In the genomic region with DNA sequence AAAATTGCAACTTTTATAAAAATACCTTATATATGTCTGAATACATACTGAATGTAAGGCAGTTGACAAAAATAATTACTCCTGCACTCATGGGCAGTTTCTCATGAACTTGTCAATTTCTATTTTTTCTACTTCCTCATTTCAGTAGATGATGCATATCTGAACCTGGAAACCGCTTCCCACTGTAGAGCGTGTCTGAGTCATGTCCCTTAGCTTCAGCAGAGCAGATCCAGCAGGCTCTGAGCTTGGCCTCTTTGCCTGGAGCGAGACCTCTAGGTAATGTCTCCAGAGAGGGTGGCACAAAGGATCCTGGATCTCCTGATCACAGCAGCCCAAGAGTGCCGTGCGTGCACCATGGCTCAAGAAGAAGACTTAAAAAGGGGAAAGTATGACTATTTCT, we compare ENCODE assay signal across 10 cellular contexts. TPM values are rescaled to one million over a fixed set of nuclear protein-coding genes. Genes with fewer than 3 reads are reported as not detected.
DNase-seq lines count a peak whose midpoint lies in the region; ATAC-seq and TF ChIP-seq lines count a peak whose summit lies in the region.
"Not testable (repeated sequence)": the region's sequence is repeated elsewhere in the genome, so short reads cannot be mapped to it uniquely, and the experiment has no call there.
"Had no signal": no experiment of that assay in that cellular context is flagged by ENCODE, and none has a peak within 500 bp of the region (broad histone marks: within the 10 kb centered on the region; RNA-seq: fewer than 3 reads in every experiment).

No MANE protein-coding gene starts in this region.

- peak overlapping the region; percentile 31 for H3K27ac ChIP-seq in OCI-LY7 (ENCODE audit: low read depth, low read length, poor library complexity, severe bottlenecking)
- H3K27ac ChIP-seq in right lobe of liver: not testable (repeated sequence)

- H3K4me1 ChIP-seq in OCI-LY7 (ENCODE audit: insufficient read depth, low read length, poor library complexity, severe bottlenecking): peaks cover 21% of the 10 kb centered on the region
- H3K4me1 ChIP-seq in right lobe of liver: not testable (repeated sequence)

- H3K4me2 ChIP-seq in OCI-LY7 (ENCODE audit: low read length): peak overlapping the region; percentile 60

- DNase-seq in CD1c-positive myeloid dendritic cell (ENCODE audit: extremely low spot score) (peak; percentile 39), OCI-LY7 (ENCODE audit: low spot score) (peak; percentile 35)
- DNase-seq in activated T-cell treated with anti-CD3 and anti-CD28 coated beads, Interleukin-2, amount 50 U/mL, for 4 hours; right lobe of liver: not testable (repeated sequence)

- not testable (repeated sequence) for H3K36me3 ChIP-seq in OCI-LY7 (ENCODE audit: insufficient read depth, low read length); right lobe of liver

- not testable (repeated sequence) for H3K27me3 Mint-ChIP-seq in activated T-cell treated with anti-CD3 and anti-CD28 coated beads, Interleukin-2, amount 50 U/mL, for 4 hours (ENCODE audit: low read depth)

- ATAC-seq in GM18861 (IDR thresholded peaks at IDR 0.05; ENCODE audit: unreplicated experiment) (peak; percentile 98), GM21423 (IDR thresholded peaks at IDR 0.05; ENCODE audit: unreplicated experiment) (peak; percentile 99), HG02938 (IDR thresholded peaks at IDR 0.05; ENCODE audit: unreplicated experiment) (peak; percentile 99), HG03469 (IDR thresholded peaks at IDR 0.05; ENCODE audit: unreplicated experiment) (peak; percentile 99), right lobe of liver (peak; percentile 27 to 67 (median 52))
- ATAC-seq in activated T-cell treated with anti-CD3 and anti-CD28 coated beads, Interleukin-2, amount 50 U/mL, for 4 hours: peak; percentile 32 to 40

- H2AFZ ChIP-seq in OCI-LY7 (ENCODE audit: low read length): peak overlapping the region; percentile 67; the same call in 1 of the 2 replicates

- TF ChIP-seq CTCF in OCI-LY7 (conservative IDR thresholded peaks at IDR 0.05; ENCODE audit: low read length); right lobe of liver (IDR thresholded peaks at IDR 0.05): not testable (repeated sequence)

- not testable (repeated sequence) for H3K79me2 ChIP-seq in OCI-LY7 (ENCODE audit: insufficient read depth, low read depth, low read length)

- peak overlapping the region; percentile 10 for H3K4me3 ChIP-seq in OCI-LY7 (ENCODE audit: low read depth, low read length, poor library complexity, severe bottlenecking)
- not testable (repeated sequence) for H3K4me3 ChIP-seq in right lobe of liver

- POLR2A ChIA-PET in OCI-LY7 (lab: Charles Lee): not testable (repeated sequence)

- not testable (repeated sequence) for H3K4me1 Mint-ChIP-seq in activated T-cell treated with anti-CD3 and anti-CD28 coated beads, Interleukin-2, amount 50 U/mL, for 4 hours (ENCODE audit: low read depth)

- not testable (repeated sequence) for H4K20me1 ChIP-seq in OCI-LY7 (ENCODE audit: insufficient read depth, low read length)

- not testable (repeated sequence) for BruUV-seq in OCI-LY7 (replicated peaks; lab: Mats Ljungman, UMichigan)

- H3K9me2 ChIP-seq in OCI-LY7 (ENCODE audit: insufficient read depth, low read length): not testable (repeated sequence)

- CTCF ChIA-PET in OCI-LY7 (lab: Charles Lee; ENCODE audit: unreplicated experiment): not testable (repeated sequence)

- H3K36me3 Mint-ChIP-seq in activated T-cell treated with anti-CD3 and anti-CD28 coated beads, Interleukin-2, amount 50 U/mL, for 4 hours (ENCODE audit: insufficient read depth): not testable (repeated sequence)

- WGBS in right lobe of liver (ENCODE audit: insufficient coverage, low coverage, low lambda C conversion rate, missing lambda C conversion rate): 74% methylated on average over 5 of the region's 5 CpGs

- H3K9me3 ChIP-seq in OCI-LY7 (ENCODE audit: low read length); right lobe of liver: not testable (repeated sequence)

- H3K27me3 ChIP-seq in right lobe of liver: not testable (repeated sequence)

- TF ChIP-seq POLR2A in right lobe of liver (IDR thresholded peaks at IDR 0.05): not testable (repeated sequence)

- not testable (repeated sequence) for H3K4me3 Mint-ChIP-seq in activated T-cell treated with anti-CD3 and anti-CD28 coated beads, Interleukin-2, amount 50 U/mL, for 4 hours

- H3K9me3 Mint-ChIP-seq in activated T-cell treated with anti-CD3 and anti-CD28 coated beads, Interleukin-2, amount 50 U/mL, for 4 hours: not testable (repeated sequence)

- intact Hi-C loops in OCI-LY7 (cut with micrococcal nuclease; ENCODE audit: unreplicated experiment); right lobe of liver (cut with DNase I): not testable (repeated sequence)

RNA-seq across cellular contexts. Expression of gene CIDEA, which starts 54.0 kb away (rescaled TPM):
- total RNA-seq in OCI-LY7 (2014; rRNA removed; shearing (Covaris generic)): not detected in 2 replicates
- total RNA-seq in OCI-LY7 (2022): not detected in 2 replicates
- not detected for total RNA-seq in activated T-cell treated with anti-CD3 and anti-CD28 coated beads, Interleukin-2, amount 50 U/mL, for 4 hours
- not detected for total RNA-seq in right lobe of liver
- total RNA-seq: A673, thoracic aorta had no signal

Comparison
In these comparisons a context has a peak if more than half of its experiments do, and no peak if none do; other contexts are left out.
1. ATAC-seq: peak in every context shown above with its lines; median percentile 99 in GM21423; 99 in HG02938; 99 in HG03469; 98 in GM18861; 52 in right lobe of liver; 36 in activated T-cell treated with anti-CD3 and anti-CD28 coated beads, Interleukin-2, amount 50 U/mL, for 4 hours.